In the genomic region with DNA sequence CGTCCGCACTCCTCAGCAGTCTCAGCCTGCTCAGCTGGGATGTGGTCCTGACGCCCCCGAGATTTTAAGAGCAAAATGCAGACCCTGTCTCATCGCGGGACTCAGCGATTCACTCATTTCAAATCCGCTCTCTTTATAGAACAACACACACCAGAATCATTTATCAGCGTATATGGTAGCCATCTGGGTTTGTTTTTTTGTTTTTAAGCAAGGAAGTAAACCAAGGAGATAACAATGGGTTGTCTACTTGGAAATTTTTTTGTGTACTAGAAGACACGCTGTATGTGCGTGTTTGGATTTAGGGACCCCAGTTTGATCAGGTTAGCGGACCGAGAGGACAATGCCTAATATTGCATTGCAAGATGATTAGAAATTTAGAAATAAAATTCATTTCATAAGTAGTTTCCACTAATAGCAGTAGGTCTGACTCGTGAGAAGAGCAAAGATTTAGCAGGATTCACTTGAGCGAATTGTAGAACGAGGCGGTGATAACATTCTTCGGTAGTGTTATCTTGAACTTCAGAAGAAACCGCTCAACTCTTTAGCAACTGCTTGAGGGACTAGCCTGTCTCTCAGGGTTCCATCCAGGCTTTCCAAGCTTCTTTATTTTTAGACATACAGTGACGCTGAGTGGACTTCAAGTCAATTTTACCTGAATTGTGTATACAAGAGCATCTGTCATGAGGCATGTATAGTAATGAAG, we compare ENCODE assay signal across 1 cellular context.
TF ChIP-seq lines count a peak whose summit lies in the region.

No MANE protein-coding gene starts in this region.

TF ChIP-seq in H1, 55 proteins besides CTCF, POLR2A, EP300 and RAD21:
- peak; percentile 24 for TF ChIP-seq KDM4A (IDR thresholded peaks at IDR 0.05; ENCODE audit: low read depth, low read length, severe bottlenecking)
- TF ChIP-seq SUZ12 (IDR thresholded peaks at IDR 0.05; ENCODE audit: low read length): no peak
- TF ChIP-seq, protein P1, sequence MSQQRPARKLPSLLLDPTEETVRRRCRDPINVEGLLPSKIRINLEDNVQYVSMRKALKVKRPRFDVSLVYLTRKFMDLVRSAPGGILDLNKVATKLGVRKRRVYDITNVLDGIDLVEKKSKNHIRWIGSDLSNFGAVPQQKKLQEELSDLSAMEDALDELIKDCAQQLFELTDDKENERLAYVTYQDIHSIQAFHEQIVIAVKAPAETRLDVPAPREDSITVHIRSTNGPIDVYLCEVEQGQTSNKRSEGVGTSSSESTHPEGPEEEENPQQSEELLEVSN (IDR thresholded peaks at IDR 0.05): no peak
- no peak for TF ChIP-seq SIX5 (IDR thresholded peaks at IDR 0.05; ENCODE audit: low read depth, low read length)
- no peak for TF ChIP-seq YY1 (IDR thresholded peaks at IDR 0.05; ENCODE audit: low read depth, low read length)
- TF ChIP-seq SIRT6 (IDR thresholded peaks at IDR 0.05; ENCODE audit: low read length): no peak
- TF ChIP-seq, protein P2, sequence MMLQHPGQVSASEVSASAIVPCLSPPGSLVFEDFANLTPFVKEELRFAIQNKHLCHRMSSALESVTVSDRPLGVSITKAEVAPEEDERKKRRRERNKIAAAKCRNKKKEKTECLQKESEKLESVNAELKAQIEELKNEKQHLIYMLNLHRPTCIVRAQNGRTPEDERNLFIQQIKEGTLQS (IDR thresholded peaks at IDR 0.05; ENCODE audit: insufficient read depth, low read depth, low read length): no peak
- no peak for TF ChIP-seq CHD2 (IDR thresholded peaks at IDR 0.05; ENCODE audit: low read length)
- peak; percentile 32 for TF ChIP-seq ASH2L (IDR thresholded peaks at IDR 0.05; ENCODE audit: low read length)
- no peak for TF ChIP-seq BCL11A (IDR thresholded peaks at IDR 0.05; ENCODE audit: low read depth in 2 of 2, low read length in 2 of 2)
- TF ChIP-seq BRCA1 (IDR thresholded peaks at IDR 0.05; ENCODE audit: low read depth, low read length): no peak
- TF ChIP-seq FOSL1 (IDR thresholded peaks at IDR 0.05; ENCODE audit: insufficient read depth, low read depth, low read length): no peak
- TF ChIP-seq SP2 (IDR thresholded peaks at IDR 0.05; ENCODE audit: low read length): no peak
